Comparison of ENCODE assay signal across 11 cellular contexts in the genomic region with DNA sequence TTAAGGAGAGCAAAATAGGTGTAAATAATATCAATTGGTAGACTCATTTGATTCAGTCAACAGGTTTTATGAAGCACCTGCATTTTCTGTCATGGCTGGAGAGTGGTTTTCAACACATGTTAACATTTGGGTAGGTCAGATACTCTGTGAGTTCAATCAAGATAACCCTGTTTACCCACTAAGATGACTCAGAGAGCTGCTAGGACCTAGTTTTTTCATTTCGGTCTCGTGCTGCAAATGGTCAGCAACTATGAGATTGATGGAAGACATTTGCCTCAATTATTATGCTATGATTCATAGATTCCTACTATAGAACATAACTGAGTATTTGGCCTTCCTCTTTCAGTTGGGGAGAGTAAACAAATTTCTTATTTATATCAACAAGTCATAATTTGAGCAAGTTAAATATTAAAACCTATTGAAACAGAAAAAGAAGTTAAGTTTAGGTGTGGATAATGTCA.
A peak's percentile ranks its signal among the peaks of the same experiment; 100 is the strongest.
DNase-seq lines count a peak whose midpoint lies in the region; ATAC-seq, FAIRE-seq and TF ChIP-seq lines count a peak whose summit lies in the region.
"Had no signal": no experiment of that assay in that cellular context is flagged by ENCODE, and none has a peak within 500 bp of the region (broad histone marks: within the 10 kb centered on the region; RNA-seq: fewer than 3 reads in every experiment).

No MANE protein-coding gene starts in this region.

- H3K4me2 ChIP-seq in trophoblast cell (ENCODE audit: low read length), result no peak overlapping the region

- no peak for ATAC-seq in stimulated activated naive B cell treated with anti-CD40 and anti-IgM and Interleukin-4, amounts not matched to agents 10 μg/mL and 1 μg/mL and 100 μg/mL, for 72 hours (replicated peaks)
- ATAC-seq: effector memory CD8-positive, alpha-beta T cell had no signal

- no peak overlapping the region for H3K14ac ChIP-seq in trophoblast cell (ENCODE audit: low read length)

- no peak for TF ChIP-seq EP300 in esophagus muscularis mucosa (IDR thresholded peaks at IDR 0.05)

- no peak overlapping the region for H4K12ac ChIP-seq in trophoblast cell (ENCODE audit: low read depth, low read length)

- no peak for TF ChIP-seq CTCF in esophagus muscularis mucosa (IDR thresholded peaks at IDR 0.05)

- H3K79me2 ChIP-seq in trophoblast cell (ENCODE audit: control insufficient read depth, insufficient read depth, low read length, poor library complexity), result no peaks in the 10 kb centered on the region

- no peaks in the 10 kb centered on the region for H3K27me3 ChIP-seq in esophagus muscularis mucosa
- H3K27me3 ChIP-seq in trophoblast cell (ENCODE audit: insufficient read depth, low read length), result no peaks in the 10 kb centered on the region

- H2BK12ac ChIP-seq in trophoblast cell (ENCODE audit: low read length), result no peak overlapping the region

- WGBS in esophagus muscularis mucosa, result 46% methylated on average over 2 of the region's 2 CpGs
- no CpG with 5 or more reads among the region's 2 CpGs for WGBS in trophoblast cell (ENCODE audit: extremely low coverage, insufficient coverage, insufficient read length)

- H3K18ac ChIP-seq in trophoblast cell (ENCODE audit: low read length), result no peak overlapping the region

- no peak overlapping the region for H3K4ac ChIP-seq in trophoblast cell (ENCODE audit: low read depth, low read length)

- H2BK5ac ChIP-seq in trophoblast cell (ENCODE audit: low read depth, low read length, poor library complexity), result no peak overlapping the region

- H3K36me3 ChIP-seq in esophagus muscularis mucosa (no peaks in the 10 kb centered on the region), trophoblast cell (ENCODE audit: control insufficient read depth in 1 of 2, insufficient read depth in 2 of 2, low read length in 2 of 2) (no peaks in the 10 kb centered on the region)

- H3K27ac ChIP-seq in esophagus muscularis mucosa (replicated peaks in 1 of 4) (peak overlapping the region; percentile 77 to 87 (median 82)), trophoblast cell (ENCODE audit: low read depth, low read length) (no peak overlapping the region)

- H2BK120ac ChIP-seq in trophoblast cell (ENCODE audit: insufficient read depth, low read length, poor library complexity), result no peak overlapping the region

- DNase-seq in ELR (ENCODE audit: low read depth) (peak; percentile 88), RCC 7860 (ENCODE audit: low spot score) (peak; percentile 71), esophagus muscularis mucosa (ENCODE audit: extremely low spot score) (no peak), trophoblast cell (peak; percentile 35 to 72), frontal cortex (ENCODE audit: low spot score in 2 of 2) (no peak), AML-193 (lab: John Stamatoyannopoulos, UW) (no peak), DMS79 treated with DMSO at 0.1 percent for 48 hours (lab: John Stamatoyannopoulos, UW) (no peak)
- no peak for DNase-seq in stimulated activated naive B cell treated with anti-CD40 and anti-IgM and Interleukin-4, amounts not matched to agents 10 μg/mL and 1 μg/mL and 100 μg/mL, for 72 hours
- DNase-seq: effector memory CD8-positive, alpha-beta T cell had no signal

- no peaks in the 10 kb centered on the region for H3K9me3 Mint-ChIP-seq in stimulated activated naive B cell treated with anti-CD40 and anti-IgM and Interleukin-4, amounts not matched to agents 10 μg/mL and 1 μg/mL and 100 μg/mL, for 72 hours
- H3K9me3 Mint-ChIP-seq: activated T-helper 1 cell treated with anti-CD3 and anti-CD28 coated beads, Interleukin-12 subunit alpha, Interleukin-12 subunit beta, Interleukin-2, Interleukin-4 antibody, amounts not matched to agents 30 ng/mL and 10 ng/mL and 1 ng/mL, durations not matched to agents 14 hours and 24 hours and 36 hours; effector memory CD8-positive, alpha-beta T cell had no signal

- intact Hi-C loops in esophagus muscularis mucosa (cut with DNase I), result loop anchor here (5.0 to 10.0 kb wide), 2 partner anchors 209 to 394 kb away; a partner anchor contains a TSS

- H2AFZ ChIP-seq in trophoblast cell (ENCODE audit: insufficient read depth, low read length, poor library complexity), result no peak overlapping the region

- H3K9ac ChIP-seq in trophoblast cell (ENCODE audit: low read length), result no peak overlapping the region

- peaks cover 5% of the 10 kb centered on the region for H3K79me1 ChIP-seq in trophoblast cell (ENCODE audit: low read length)

- peak; percentile 71 for FAIRE-seq in RCC 7860 (lab: Jason Lieb, UNC)
- FAIRE-seq in frontal cortex (lab: Jason Lieb, UNC), result no peak
- FAIRE-seq: H1 had no signal

- H4K91ac ChIP-seq in trophoblast cell (ENCODE audit: low read depth, low read length), result no peak overlapping the region

- H3K4me1 Mint-ChIP-seq in stimulated activated naive B cell treated with anti-CD40 and anti-IgM and Interleukin-4, amounts not matched to agents 10 μg/mL and 1 μg/mL and 100 μg/mL, for 72 hours, result peaks cover 21 to 36% of the 10 kb centered on the region in 2 donors

- no peaks in the 10 kb centered on the region for H3K27me3 Mint-ChIP-seq in stimulated activated naive B cell treated with anti-CD40 and anti-IgM and Interleukin-4, amounts not matched to agents 10 μg/mL and 1 μg/mL and 100 μg/mL, for 72 hours
- H3K27me3 Mint-ChIP-seq: effector memory CD8-positive, alpha-beta T cell had no signal

- no peak overlapping the region for H3K23ac ChIP-seq in trophoblast cell (ENCODE audit: low read length)

- H3K4me3 ChIP-seq in esophagus muscularis mucosa (no peak overlapping the region), trophoblast cell (ENCODE audit: low read depth, low read length) (no peak overlapping the region)

- H3K27ac Mint-ChIP-seq in stimulated activated naive B cell treated with anti-CD40 and anti-IgM and Interleukin-4, amounts not matched to agents 10 μg/mL and 1 μg/mL and 100 μg/mL, for 72 hours, result no peak overlapping the region
- H3K27ac Mint-ChIP-seq: activated T-helper 1 cell treated with anti-CD3 and anti-CD28 coated beads, Interleukin-12 subunit alpha, Interleukin-12 subunit beta, Interleukin-2, Interleukin-4 antibody, amounts not matched to agents 30 ng/mL and 10 ng/mL and 1 ng/mL, durations not matched to agents 14 hours and 24 hours and 36 hours had no signal

- H3K36me3 Mint-ChIP-seq in stimulated activated naive B cell treated with anti-CD40 and anti-IgM and Interleukin-4, amounts not matched to agents 10 μg/mL and 1 μg/mL and 100 μg/mL, for 72 hours, result no peaks in the 10 kb centered on the region

- H3K4me3 Mint-ChIP-seq in stimulated activated naive B cell treated with anti-CD40 and anti-IgM and Interleukin-4, amounts not matched to agents 10 μg/mL and 1 μg/mL and 100 μg/mL, for 72 hours, result peak overlapping the region in 1 of 2 donors; percentile 25
- H3K4me3 Mint-ChIP-seq: activated T-helper 1 cell treated with anti-CD3 and anti-CD28 coated beads, Interleukin-12 subunit alpha, Interleukin-12 subunit beta, Interleukin-2, Interleukin-4 antibody, amounts not matched to agents 30 ng/mL and 10 ng/mL and 1 ng/mL, durations not matched to agents 14 hours and 24 hours and 36 hours; effector memory CD8-positive, alpha-beta T cell had no signal

- H3K4me1 ChIP-seq in esophagus muscularis mucosa (peaks cover 25 to 40% (median 33%) of the 10 kb centered on the region in 4 donors), trophoblast cell (ENCODE audit: control insufficient read depth in 1 of 2, insufficient read depth in 2 of 2, low read length in 2 of 2) (peaks cover 0 to 9% of the 10 kb centered on the region in 2 experiments)

- H3K9me3 ChIP-seq in esophagus muscularis mucosa (no peaks in the 10 kb centered on the region), trophoblast cell (ENCODE audit: insufficient read depth, low read depth, low read length) (no peaks in the 10 kb centered on the region)

- H2AK5ac ChIP-seq in trophoblast cell (ENCODE audit: low read length), result no peak overlapping the region

- H4K8ac ChIP-seq in trophoblast cell (ENCODE audit: low read depth, low read length), result no peak overlapping the region

- no peak for TF ChIP-seq POLR2A in esophagus muscularis mucosa (IDR thresholded peaks at IDR 0.05; ENCODE audit: low read depth)

Comparison
In these comparisons a context has a peak if more than half of its experiments do, and no peak if none do; other contexts are left out.
1. DNase-seq: peak in ELR (single experiment), RCC 7860 (single experiment) and trophoblast cell (2 of 2); none in esophagus muscularis mucosa (single experiment), frontal cortex (0 of 2), stimulated activated naive B cell treated with anti-CD40 and anti-IgM and Interleukin-4, amounts not matched to agents 10 μg/mL and 1 μg/mL and 100 μg/mL, for 72 hours (single experiment), AML-193 (0 of 2) and DMS79 treated with DMSO at 0.1 percent for 48 hours (single experiment).